In the genomic region with DNA sequence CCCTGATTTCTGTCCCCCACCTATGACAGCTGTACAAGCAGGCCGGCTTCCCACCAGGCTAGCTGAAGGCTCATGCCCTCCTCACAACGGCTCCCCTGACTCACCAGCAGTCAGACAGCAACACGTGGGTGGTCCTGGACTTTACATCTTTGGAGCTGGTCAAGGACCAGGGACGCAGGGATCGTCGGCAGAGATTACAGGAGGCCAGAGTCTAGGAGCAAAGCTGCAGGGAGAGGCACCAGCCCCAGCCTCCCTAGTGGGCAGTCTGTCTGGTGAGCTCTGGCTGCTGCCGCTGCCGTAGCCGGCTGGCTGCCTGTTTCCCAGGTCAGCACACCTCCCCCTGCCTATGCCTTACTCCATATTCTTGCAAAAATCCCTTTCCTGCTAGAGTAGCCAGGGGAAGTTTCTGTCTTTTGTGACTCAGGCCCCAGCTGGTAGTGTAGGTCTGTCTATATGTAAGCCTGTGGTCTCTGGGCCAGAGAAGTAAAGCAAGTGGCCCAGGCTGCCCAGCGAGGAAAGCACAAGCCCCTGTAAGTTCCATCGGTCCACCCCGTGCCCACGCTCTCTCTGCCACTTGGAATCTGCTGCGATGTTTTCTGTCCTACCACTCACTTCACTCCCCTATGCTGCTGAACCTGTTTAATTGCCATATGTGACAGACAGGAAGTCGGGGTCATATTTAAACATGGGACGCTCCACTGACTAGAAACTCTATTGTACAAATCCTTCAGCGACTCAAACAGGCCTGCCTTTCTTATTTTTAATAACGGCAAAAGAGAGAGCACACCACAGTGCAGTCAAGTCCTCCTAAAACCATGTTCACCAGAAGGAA, we compare ENCODE assay signal across 14 cellular contexts. TPM values are rescaled to one million over a fixed set of nuclear protein-coding genes. Genes with fewer than 3 reads are reported as not detected.
DNase-seq lines count a peak whose midpoint lies in the region; ATAC-seq and TF ChIP-seq lines count a peak whose summit lies in the region.
"Had no signal": no experiment of that assay in that cellular context is flagged by ENCODE, and none has a peak within 500 bp of the region (broad histone marks: within the 10 kb centered on the region; RNA-seq: fewer than 3 reads in every experiment).

No MANE protein-coding gene starts in this region.

- POLR2A ChIA-PET in HEK293T (lab: Yijun Ruan, JAX): no interaction called here

- H3K4me3 ChIP-seq in fibroblast of the aortic adventitia (ENCODE audit: low read depth, low read length): no peak overlapping the region
- H3K4me3 ChIP-seq in sigmoid colon: no peak overlapping the region
- no peak overlapping the region for H3K4me3 ChIP-seq in transverse colon
- H3K4me3 ChIP-seq: gastroesophageal sphincter had no signal

- WGBS in sigmoid colon, 2 donors: 75 to 83% methylated on average over 18 of the region's 18 CpGs
- 62 to 67% methylated on average over 4 to 18 of the region's 18 CpGs for WGBS in transverse colon (ENCODE audit: low coverage in 1 of 2), 2 donors

- ATAC-seq in GM18498 (IDR thresholded peaks at IDR 0.05; ENCODE audit: unreplicated experiment): no peak
- ATAC-seq: activated naive CD8-positive, alpha-beta T cell treated with anti-CD3 and anti-CD28 coated beads, Interleukin-2, amount 50 U/mL, for 24 hours; gastroesophageal sphincter; left cardiac atrium had no signal

- H3K4me1 ChIP-seq in sigmoid colon: peaks cover 0 to 10% (median 9%) of the 10 kb centered on the region in 4 donors
- peaks cover 0 to 11% (median 7%) of the 10 kb centered on the region in 4 donors for H3K4me1 ChIP-seq in transverse colon

- TF ChIP-seq POLR2A in sigmoid colon (IDR thresholded peaks at IDR 0.05) (no peak), transverse colon (IDR thresholded peaks at IDR 0.05) (no peak)

- H3K36me3 ChIP-seq in sigmoid colon: no peaks in the 10 kb centered on the region
- no peaks in the 10 kb centered on the region for H3K36me3 ChIP-seq in transverse colon
- H3K36me3 ChIP-seq: gastroesophageal sphincter had no signal

- no peaks in the 10 kb centered on the region for H3K4me1 Mint-ChIP-seq in activated naive CD4-positive, alpha-beta T cell treated with anti-CD3 and anti-CD28 coated beads, Interleukin-2, amount 10 ng/mL, durations not matched to agents 7 days and 5 days
- H3K4me1 Mint-ChIP-seq: nephron had no signal

- no peaks in the 10 kb centered on the region for H3K36me3 Mint-ChIP-seq in activated naive CD4-positive, alpha-beta T cell treated with anti-CD3 and anti-CD28 coated beads, Interleukin-2, amount 10 ng/mL, durations not matched to agents 7 days and 5 days

- TF ChIP-seq EP300 in sigmoid colon (IDR thresholded peaks at IDR 0.05): no peak
- no peak for TF ChIP-seq EP300 in transverse colon (IDR thresholded peaks at IDR 0.05; ENCODE audit: low read depth)

- H3K27ac ChIP-seq in sigmoid colon (no peak overlapping the region), transverse colon (no peak overlapping the region)
- H3K27ac ChIP-seq: gastroesophageal sphincter had no signal

- in situ Hi-C loops in transverse colon (cut with MboI; ENCODE audit: low pct_ligation_motif_present in 1 of 4, low pct_unique_long_range_greater_than_20kb in 1 of 4, low sequenced_read_pairs in 3 of 4): no loop called here

- peaks cover 83% of the 10 kb centered on the region for H3K27me3 Mint-ChIP-seq in activated naive CD4-positive, alpha-beta T cell treated with anti-CD3 and anti-CD28 coated beads, Interleukin-2, amount 10 ng/mL, durations not matched to agents 7 days and 5 days

- no peaks in the 10 kb centered on the region for H3K9me3 Mint-ChIP-seq in activated naive CD4-positive, alpha-beta T cell treated with anti-CD3 and anti-CD28 coated beads, Interleukin-2, amount 10 ng/mL, durations not matched to agents 7 days and 5 days
- H3K9me3 Mint-ChIP-seq: activated naive CD8-positive, alpha-beta T cell treated with anti-CD3 and anti-CD28 coated beads, Interleukin-2, amount 50 U/mL, for 24 hours; nephron had no signal

- H3K9me3 ChIP-seq in sigmoid colon (no peaks in the 10 kb centered on the region), transverse colon (no peaks in the 10 kb centered on the region)
- H3K9me3 ChIP-seq: gastroesophageal sphincter had no signal

- H3K27ac Mint-ChIP-seq in activated naive CD4-positive, alpha-beta T cell treated with anti-CD3 and anti-CD28 coated beads, Interleukin-2, amount 10 ng/mL, durations not matched to agents 7 days and 5 days: no peak overlapping the region
- H3K27ac Mint-ChIP-seq: activated naive CD8-positive, alpha-beta T cell treated with anti-CD3 and anti-CD28 coated beads, Interleukin-2, amount 50 U/mL, for 24 hours; nephron had no signal

- CTCF ChIA-PET in HEK293T (lab: Yijun Ruan, JAX): interaction anchor here (0.5 to 0.8 kb wide), 2 partner anchors 37 to 96 kb away, joined by 3 to 10 read pairs; no protein-coding TSS in a partner anchor
- CTCF ChIA-PET in activated naive CD4-positive, alpha-beta T cell treated with anti-CD3 and anti-CD28 coated beads, Interleukin-2, amount 10 ng/mL, durations not matched to agents 7 days and 5 days (lab: Charles Lee): interaction anchor here (1.4 kb wide), 1 partner anchor 39 kb away, joined by 3 read pairs; no protein-coding TSS in a partner anchor

- no peak for DNase-seq in HEK293T (ENCODE audit: extremely low spot score)
- DNase-seq in RPMI7951 (ENCODE audit: low read depth): peak; percentile 67
- peak; percentile 7 for DNase-seq in fibroblast of the aortic adventitia (ENCODE audit: low read depth)
- peak; percentile 53 for DNase-seq in sigmoid colon
- DNase-seq in activated naive CD4-positive, alpha-beta T cell treated with anti-CD3 and anti-CD28 coated beads, Interleukin-2, amount 10 ng/mL, durations not matched to agents 7 days and 5 days: no peak
- DNase-seq in transverse colon: no peak
- DNase-seq: activated naive CD8-positive, alpha-beta T cell treated with anti-CD3 and anti-CD28 coated beads, Interleukin-2, amount 50 U/mL, for 24 hours; COR-L47; left cardiac atrium; MM.1S; small intestine had no signal

- H3K4me3 Mint-ChIP-seq in activated naive CD4-positive, alpha-beta T cell treated with anti-CD3 and anti-CD28 coated beads, Interleukin-2, amount 10 ng/mL, durations not matched to agents 7 days and 5 days: no peak overlapping the region
- H3K4me3 Mint-ChIP-seq: activated naive CD8-positive, alpha-beta T cell treated with anti-CD3 and anti-CD28 coated beads, Interleukin-2, amount 50 U/mL, for 24 hours; nephron had no signal

- H3K27me3 ChIP-seq in sigmoid colon (peaks cover 15 to 54% (median 25%) of the 10 kb centered on the region in 3 donors), transverse colon (peaks cover 45% of the 10 kb centered on the region)

- intact Hi-C loops in sigmoid colon (cut with DNase I): no loop called here
- intact Hi-C loops in transverse colon (cut with DNase I; ENCODE audit: low total_unique reads): no loop called here

- TF ChIP-seq CTCF in fibroblast of the aortic adventitia (IDR thresholded peaks at IDR 0.05; ENCODE audit: insufficient read depth, low read length) (no peak), sigmoid colon (IDR thresholded peaks at IDR 0.05) (no peak), transverse colon (IDR thresholded peaks at IDR 0.05) (no peak)

TF ChIP-seq in HEK293T, 16 proteins besides CTCF, POLR2A, EP300 and RAD21:
- no peak for TF ChIP-seq ELF4 (IDR thresholded peaks at IDR 0.05)
- TF ChIP-seq, protein P1, sequence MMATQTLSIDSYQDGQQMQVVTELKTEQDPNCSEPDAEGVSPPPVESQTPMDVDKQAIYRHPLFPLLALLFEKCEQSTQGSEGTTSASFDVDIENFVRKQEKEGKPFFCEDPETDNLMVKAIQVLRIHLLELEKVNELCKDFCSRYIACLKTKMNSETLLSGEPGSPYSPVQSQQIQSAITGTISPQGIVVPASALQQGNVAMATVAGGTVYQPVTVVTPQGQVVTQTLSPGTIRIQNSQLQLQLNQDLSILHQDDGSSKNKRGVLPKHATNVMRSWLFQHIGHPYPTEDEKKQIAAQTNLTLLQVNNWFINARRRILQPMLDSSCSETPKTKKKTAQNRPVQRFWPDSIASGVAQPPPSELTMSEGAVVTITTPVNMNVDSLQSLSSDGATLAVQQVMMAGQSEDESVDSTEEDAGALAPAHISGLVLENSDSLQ (IDR thresholded peaks at IDR 0.05): 0 out of 2 replicates have a peak, but pooled peaks have one; percentile 16

RNA-seq across cellular contexts. Expression of a gene that starts 2.4 kb away (rescaled TPM):
- total RNA-seq in RPMI7951 (2014; rRNA removed; shearing (Covaris generic)): 2.2 and 2.5 TPM in 2 replicates
- 5.2 and 9.8 TPM in 2 replicates for total RNA-seq in fibroblast of the aortic adventitia (ENCODE audit: low replicate concordance)
- total RNA-seq in sigmoid colon: 10 to 100 TPM; 15.8 to 32.4 (median 20.6) TPM
- 1 to 10 TPM in 2 of 3 donors, not detected in 1; 1.7 to 3.0 TPM for polyA plus RNA-seq in sigmoid colon
- 10 to 100 TPM in 1 of 4 donors, 1 to 10 TPM in 3; 1.2 to 16.8 (median 1.7) TPM for total RNA-seq in transverse colon

Comparison
In these comparisons a context has a peak if more than half of its experiments do, and no peak if none do; other contexts are left out.
1. DNase-seq: peak in RPMI7951 (single experiment), fibroblast of the aortic adventitia (single experiment) and sigmoid colon (single experiment); none in HEK293T (single experiment), activated naive CD4-positive, alpha-beta T cell treated with anti-CD3 and anti-CD28 coated beads, Interleukin-2, amount 10 ng/mL, durations not matched to agents 7 days and 5 days (single experiment) and transverse colon (single experiment).